27 cellular contexts compared by ENCODE assay signal in genomic region chr9:19440376-19440775, GRCh38.
"Had no signal": no experiment of that assay in that cellular context is flagged by ENCODE, and none has a peak within 500 bp of the region (broad histone marks: within the 10 kb centered on the region; RNA-seq: fewer than 3 reads in every experiment).

No MANE protein-coding gene starts in this region.

- H3K27me3 ChIP-seq: hepatocyte, pancreas, suprapubic skin, tibial artery, upper lobe of left lung, vagina had no signal

- FAIRE-seq: pancreas had no signal

- DNase-seq: islet precursor cell; left ventricle myocardium inferior; midbrain; mucosa of descending colon; naive thymus-derived CD8-positive, alpha-beta T cell; nucleus accumbens; pancreas; posterior cingulate gyrus; retina; stimulated activated CD4-positive, alpha-beta T cell treated with anti-CD3 and anti-CD28 coated beads, Interleukin-12 subunit alpha, Interleukin-12 subunit beta, amount 100 ng/mL, for 4 hours; stimulated activated CD4-positive, alpha-beta T cell treated with anti-CD3 and anti-CD28 coated beads, Interleukin-15, amount 100 ng/mL, for 24 hours; stimulated activated CD4-positive, alpha-beta T cell treated with anti-CD3 and anti-CD28 coated beads, Interleukin-2, amount 100 ng/mL, for 24 hours; stimulated activated CD4-positive, alpha-beta T cell treated with anti-CD3 and anti-CD28 coated beads, Interleukin-4, amount 100 ng/mL, for 1 hour; stimulated activated naive CD4-positive, alpha-beta T cell; tibial artery; upper lobe of left lung had no signal

- H3K27me3 Mint-ChIP-seq: naive thymus-derived CD8-positive, alpha-beta T cell; stimulated activated naive CD8-positive, alpha-beta T cell treated with anti-CD3 and anti-CD28 coated beads, Interleukin-15, Interleukin-2, amounts not matched to agents 100 ng/mL and 50 ng/mL, for 24 hours had no signal

- H3K27ac ChIP-seq: hepatocyte, left ventricle myocardium inferior, pancreas, prostate gland, skin epidermis, suprapubic skin, thoracic aorta, tibial artery, vagina had no signal

- H3K4me3 Mint-ChIP-seq: nephron; neural crest cell; stimulated activated naive CD8-positive, alpha-beta T cell treated with anti-CD3 and anti-CD28 coated beads, Interleukin-15, Interleukin-2, amounts not matched to agents 100 ng/mL and 50 ng/mL, for 24 hours had no signal

- H3K9me3 ChIP-seq: left ventricle myocardium inferior, mucosa of descending colon, pancreas, prostate gland, suprapubic skin, thoracic aorta, tibial artery, upper lobe of left lung, vagina had no signal

- H3K4me3 ChIP-seq: hepatocyte, left ventricle myocardium inferior, lung, mucosa of descending colon, pancreas, prostate gland, skin epidermis, suprapubic skin, thoracic aorta, tibial artery, vagina had no signal

- H3K4me2 ChIP-seq: hepatocyte had no signal

- H3K9me3 Mint-ChIP-seq: naive thymus-derived CD8-positive, alpha-beta T cell; nephron; neural crest cell; stimulated activated naive CD8-positive, alpha-beta T cell treated with anti-CD3 and anti-CD28 coated beads, Interleukin-15, Interleukin-2, amounts not matched to agents 100 ng/mL and 50 ng/mL, for 24 hours had no signal

- H3K4me1 ChIP-seq: pancreas, prostate gland, suprapubic skin, tibial artery, vagina had no signal

- ATAC-seq: mucosa of descending colon; naive thymus-derived CD8-positive, alpha-beta T cell; sciatic nerve had no signal

- H2AFZ ChIP-seq: hepatocyte had no signal

- H3K27ac Mint-ChIP-seq: nephron had no signal

- H3K36me3 ChIP-seq: prostate gland, vagina had no signal

- H3K79me2 ChIP-seq: hepatocyte had no signal
